In the genomic region with DNA sequence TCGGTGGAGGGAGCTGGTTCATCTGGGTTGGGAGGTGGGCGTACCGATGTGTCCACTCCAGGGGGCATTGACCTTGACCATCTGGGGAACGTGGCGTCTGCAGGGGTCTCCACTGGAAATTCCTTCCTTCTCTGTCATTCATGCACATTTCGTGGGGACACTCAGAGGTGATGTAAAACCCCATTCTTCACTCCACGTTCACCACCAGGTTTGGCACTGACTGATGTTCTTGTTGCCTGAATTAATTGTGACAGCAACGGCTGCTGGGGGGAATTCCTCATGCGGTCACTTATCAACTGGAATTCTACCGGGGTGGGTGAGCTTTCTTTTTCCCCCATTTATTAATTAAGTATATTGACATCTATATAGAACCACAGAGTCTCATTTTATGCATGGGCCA, we compare ENCODE assay signal across 21 cellular contexts. TPM values are rescaled to one million over a fixed set of nuclear protein-coding genes. Genes with fewer than 3 reads are reported as not detected.
DNase-seq lines count a peak whose midpoint lies in the region; ATAC-seq, FAIRE-seq and TF ChIP-seq lines count a peak whose summit lies in the region.
"Had no signal": no experiment of that assay in that cellular context is flagged by ENCODE, and none has a peak within 500 bp of the region (broad histone marks: within the 10 kb centered on the region; RNA-seq: fewer than 3 reads in every experiment).

No MANE protein-coding gene starts in this region.

- H3K27ac ChIP-seq in ovary (peak overlapping the region; percentile 84 to 90), SK-N-SH (ENCODE audit: low read depth in 2 of 2, low read length in 1 of 2) (no peak overlapping the region)
- H3K27ac ChIP-seq: 22Rv1, RWPE1 had no signal

- ATAC-seq in activated naive CD8-positive, alpha-beta T cell treated with anti-CD3 and anti-CD28 coated beads, Interleukin-2, amount 10 ng/mL, durations not matched to agents 7 days and 5 days (ENCODE audit: low read depth) = no peak
- no peak for ATAC-seq in left ventricle myocardium superior
- ATAC-seq: HepG2; left lung; natural killer cell treated with Interleukin-12 subunit alpha and Interleukin-12 subunit beta and Interleukin-15 and Interleukin-18, amount 100 ng/mL, for 72 hours had no signal

- H2AFZ ChIP-seq in SK-N-SH (ENCODE audit: low read depth) = no peak overlapping the region

- CTCF ChIA-PET in SK-N-SH (lab: Yijun Ruan, JAX) = interaction anchor here (5.2 kb wide), 1 partner anchor 13 kb away, joined by 28 read pairs; no protein-coding TSS in a partner anchor

- peaks cover 7% of the 10 kb centered on the region for H3F3A ChIP-seq in SK-N-SH (replicated peaks; ENCODE audit: insufficient read depth)

- TF ChIP-seq POLR2A in ovary (IDR thresholded peaks at IDR 0.05) = no peak

- no peak overlapping the region for H3K4me3 ChIP-seq in ovary
- no peak overlapping the region for H3K4me3 ChIP-seq in SK-N-SH (ENCODE audit: low read depth in 2 of 2, low read length in 1 of 2)
- H3K4me3 ChIP-seq: left lung had no signal

- H3K4me3 Mint-ChIP-seq in activated naive CD8-positive, alpha-beta T cell treated with anti-CD3 and anti-CD28 coated beads, Interleukin-2, amount 10 ng/mL, durations not matched to agents 7 days and 5 days = no peak overlapping the region
- no peak overlapping the region for H3K4me3 Mint-ChIP-seq in activated naive CD8-positive, alpha-beta T cell treated with anti-CD3 and anti-CD28 coated beads for 36 hours
- H3K4me3 Mint-ChIP-seq: activated naive CD4-positive, alpha-beta T cell treated with anti-CD3 and anti-CD28 coated beads for 36 hours; B cell; natural killer cell treated with Interleukin-12 subunit alpha and Interleukin-12 subunit beta and Interleukin-15 and Interleukin-18, amount 100 ng/mL, for 72 hours; stimulated activated naive CD8-positive, alpha-beta T cell treated with anti-CD3 and anti-CD28 coated beads, Interleukin-15, Interleukin-2, amounts not matched to agents 100 ng/mL and 50 ng/mL, for 24 hours had no signal

- H3K9me3 ChIP-seq in ovary (no peaks in the 10 kb centered on the region), SK-N-SH (no peaks in the 10 kb centered on the region)
- H3K9me3 ChIP-seq: left lung had no signal

- TF ChIP-seq EP300 in ovary (IDR thresholded peaks at IDR 0.05) (no peak), SK-N-SH (IDR thresholded peaks at IDR 0.05; ENCODE audit: borderline replicate concordance in 1 of 2, low read depth in 1 of 2, low read length in 1 of 2) (no peak)

- no peaks in the 10 kb centered on the region for H3K9me2 ChIP-seq in SK-N-SH

- no peak for TF ChIP-seq CTCF in ovary (IDR thresholded peaks at IDR 0.05)
- no peak for TF ChIP-seq CTCF in SK-N-SH (IDR thresholded peaks at IDR 0.05)

- H3K36me3 ChIP-seq in ovary (no peaks in the 10 kb centered on the region), SK-N-SH (replicated peaks in 1 of 2; ENCODE audit: control insufficient read depth in 1 of 2, insufficient read depth in 2 of 2, low read length in 1 of 2) (no peaks in the 10 kb centered on the region)
- H3K36me3 ChIP-seq: left lung had no signal

- no peak overlapping the region for H3K4me2 ChIP-seq in SK-N-SH

- no peaks in the 10 kb centered on the region for H3K27me3 Mint-ChIP-seq in activated naive CD8-positive, alpha-beta T cell treated with anti-CD3 and anti-CD28 coated beads, Interleukin-2, amount 10 ng/mL, durations not matched to agents 7 days and 5 days
- H3K27me3 Mint-ChIP-seq in activated naive CD8-positive, alpha-beta T cell treated with anti-CD3 and anti-CD28 coated beads for 36 hours = peaks cover 9% of the 10 kb centered on the region

- H3K36me3 Mint-ChIP-seq in activated naive CD8-positive, alpha-beta T cell treated with anti-CD3 and anti-CD28 coated beads, Interleukin-2, amount 10 ng/mL, durations not matched to agents 7 days and 5 days = no peaks in the 10 kb centered on the region
- H3K36me3 Mint-ChIP-seq in activated naive CD8-positive, alpha-beta T cell treated with anti-CD3 and anti-CD28 coated beads for 36 hours = no peaks in the 10 kb centered on the region
- H3K36me3 Mint-ChIP-seq: natural killer cell treated with Interleukin-12 subunit alpha and Interleukin-12 subunit beta and Interleukin-15 and Interleukin-18, amount 100 ng/mL, for 72 hours had no signal

- no peaks in the 10 kb centered on the region for H3K9me3 Mint-ChIP-seq in activated naive CD8-positive, alpha-beta T cell treated with anti-CD3 and anti-CD28 coated beads, Interleukin-2, amount 10 ng/mL, durations not matched to agents 7 days and 5 days
- H3K9me3 Mint-ChIP-seq in activated naive CD8-positive, alpha-beta T cell treated with anti-CD3 and anti-CD28 coated beads for 36 hours = no peaks in the 10 kb centered on the region
- H3K9me3 Mint-ChIP-seq: activated naive CD4-positive, alpha-beta T cell treated with anti-CD3 and anti-CD28 coated beads for 36 hours; natural killer cell treated with Interleukin-12 subunit alpha and Interleukin-12 subunit beta and Interleukin-15 and Interleukin-18, amount 100 ng/mL, for 72 hours; stimulated activated naive CD8-positive, alpha-beta T cell treated with anti-CD3 and anti-CD28 coated beads, Interleukin-15, Interleukin-2, amounts not matched to agents 100 ng/mL and 50 ng/mL, for 24 hours had no signal

- H4K20me1 ChIP-seq in SK-N-SH (ENCODE audit: insufficient read depth) = no peaks in the 10 kb centered on the region

- POLR2A ChIA-PET in activated naive CD8-positive, alpha-beta T cell treated with anti-CD3 and anti-CD28 coated beads, Interleukin-2, amount 10 ng/mL, durations not matched to agents 7 days and 5 days (lab: Charles Lee) = interaction anchor here (1.0 kb wide), 1 partner anchor 18 kb away, joined by 5 read pairs; a partner anchor contains a TSS
- POLR2A ChIA-PET in SK-N-SH (lab: Yijun Ruan, JAX) = no interaction called here

- no peak for TF ChIP-seq RAD21 in SK-N-SH (IDR thresholded peaks at IDR 0.05; ENCODE audit: low read length)

- H3K27me3 ChIP-seq in ovary (no peaks in the 10 kb centered on the region), SK-N-SH (ENCODE audit: insufficient read depth) (no peaks in the 10 kb centered on the region)
- H3K27me3 ChIP-seq: left lung had no signal

- no peak for FAIRE-seq in frontal cortex (lab: Jason Lieb, UNC)
- FAIRE-seq: HepG2 had no signal

- DNase-seq in activated naive CD8-positive, alpha-beta T cell treated with anti-CD3 and anti-CD28 coated beads, Interleukin-2, amount 10 ng/mL, durations not matched to agents 7 days and 5 days = peak; percentile 10
- DNase-seq in activated naive CD8-positive, alpha-beta T cell treated with anti-CD3 and anti-CD28 coated beads for 36 hours = no peak
- DNase-seq in left ventricle myocardium superior (peak; percentile 16), ovary (peak; percentile 20 to 45 (median 34)), SK-N-SH (no peak), frontal cortex (ENCODE audit: low spot score in 2 of 2) (no peak), amniotic stem cell (lab: John Stamatoyannopoulos, UW) (no peak)
- DNase-seq in activated effector memory CD4-positive, alpha-beta T cell treated with anti-CD3 and anti-CD28 coated beads, Interleukin-2, amount 50 U/mL, for 16 hours = no peak
- DNase-seq: activated CD4-positive, alpha-beta T cell treated with anti-CD3 and anti-CD28 coated beads, Interleukin-2, amount 50 U/mL, for 4 hours; activated naive CD4-positive, alpha-beta T cell treated with anti-CD3 and anti-CD28 coated beads for 36 hours; activated T-cell treated with anti-CD3 and anti-CD28 coated beads for 4 hours; dermis blood vessel endothelial cell; NCI-H1930; T-helper 1 cell had no signal

- H3K4me1 ChIP-seq in ovary (ENCODE audit: insufficient read depth) (peaks cover 41% of the 10 kb centered on the region), SK-N-SH (ENCODE audit: control insufficient read depth in 1 of 2, insufficient read depth in 2 of 2, low read depth in 1 of 2, low read length in 1 of 2) (peaks cover 3 to 16% of the 10 kb centered on the region in 2 experiments; a peak in 2 of 4 replicates)

- H3K27ac Mint-ChIP-seq in activated naive CD8-positive, alpha-beta T cell treated with anti-CD3 and anti-CD28 coated beads, Interleukin-2, amount 10 ng/mL, durations not matched to agents 7 days and 5 days = no peak overlapping the region
- H3K27ac Mint-ChIP-seq in activated naive CD8-positive, alpha-beta T cell treated with anti-CD3 and anti-CD28 coated beads for 36 hours = no peak overlapping the region
- H3K27ac Mint-ChIP-seq: activated naive CD4-positive, alpha-beta T cell treated with anti-CD3 and anti-CD28 coated beads for 36 hours; B cell; natural killer cell treated with Interleukin-12 subunit alpha and Interleukin-12 subunit beta and Interleukin-15 and Interleukin-18, amount 100 ng/mL, for 72 hours; stimulated activated naive CD8-positive, alpha-beta T cell treated with anti-CD3 and anti-CD28 coated beads, Interleukin-15, Interleukin-2, amounts not matched to agents 100 ng/mL and 50 ng/mL, for 24 hours had no signal

- intact Hi-C loops in left ventricle myocardium superior (cut with micrococcal nuclease) (no loop called here), ovary (cut with DNase I) (loop anchor here in 2 of 4 donors (5.0 kb wide), 3 partner anchors 41 to 126 kb away; no protein-coding TSS in a partner anchor)

- no peak overlapping the region for H3K9ac ChIP-seq in SK-N-SH

- peaks cover 1% of the 10 kb centered on the region for H3K4me1 Mint-ChIP-seq in activated naive CD8-positive, alpha-beta T cell treated with anti-CD3 and anti-CD28 coated beads, Interleukin-2, amount 10 ng/mL, durations not matched to agents 7 days and 5 days
- H3K4me1 Mint-ChIP-seq in activated naive CD8-positive, alpha-beta T cell treated with anti-CD3 and anti-CD28 coated beads for 36 hours = peaks cover 13% of the 10 kb centered on the region
- H3K4me1 Mint-ChIP-seq: B cell had no signal

- no peaks in the 10 kb centered on the region for H3K79me2 ChIP-seq in SK-N-SH (ENCODE audit: insufficient read depth)

- WGBS in ovary, 3 donors = 52 to 62% (median 58%) methylated on average over 10 of the region's 10 CpGs
- WGBS in SK-N-SH (ENCODE audit: low lambda C conversion rate) = 84% methylated on average over 10 of the region's 10 CpGs

TF ChIP-seq in SK-N-SH, 30 proteins besides CTCF, POLR2A, EP300 and RAD21 (continues in another document):
- TF ChIP-seq RCOR1 (IDR thresholded peaks at IDR 0.05; ENCODE audit: low read length) (no peak), SIN3A (IDR thresholded peaks at IDR 0.05; ENCODE audit: borderline replicate concordance, low read depth, low read length) (no peak), FOXM1 (IDR thresholded peaks at IDR 0.05; ENCODE audit: low read depth) (no peak), MXI1 (IDR thresholded peaks at IDR 0.05; ENCODE audit: low read depth, low read length) (no peak), POLR2AphosphoS5 (IDR thresholded peaks at IDR 0.05; ENCODE audit: low read depth, low read length) (no peak)

RNA-seq across cellular contexts. Expression of a gene that starts 18.1 kb away (rescaled TPM):
- 10 to 100 TPM; 26.0 to 27.0 TPM for total RNA-seq in activated naive CD8-positive, alpha-beta T cell treated with anti-CD3 and anti-CD28 coated beads, Interleukin-2, amount 10 ng/mL, durations not matched to agents 7 days and 5 days
- total RNA-seq in activated naive CD8-positive, alpha-beta T cell treated with anti-CD3 and anti-CD28 coated beads for 36 hours = 10 to 100 TPM; 11.6 to 13.3 TPM
- 15.7 TPM for total RNA-seq in left ventricle myocardium superior
- 10 to 100 TPM; 26.2 to 48.2 (median 40.1) TPM for total RNA-seq in ovary
- 10 to 100 TPM; 25.7 to 52.9 TPM for polyA plus RNA-seq in ovary
- 45.5 and 53.3 TPM in 2 replicates for polyA plus RNA-seq in SK-N-SH (2012; rRNA removed)
- 27.6 and 33.4 TPM in 2 replicates for polyA plus RNA-seq in SK-N-SH (2012; cell fraction: cytosol; rRNA removed)
- polyA plus RNA-seq in SK-N-SH (2012; cell fraction: nucleus; rRNA removed) = 208 and 214 TPM in 2 replicates
- total RNA-seq in frontal cortex = 11.0 TPM

Comparison
In these comparisons a context has a peak if more than half of its experiments do, and no peak if none do; other contexts are left out.
1. DNase-seq: peak in activated naive CD8-positive, alpha-beta T cell treated with anti-CD3 and anti-CD28 coated beads, Interleukin-2, amount 10 ng/mL, durations not matched to agents 7 days and 5 days (single experiment), left ventricle myocardium superior (single experiment) and ovary (5 of 5); none in activated naive CD8-positive, alpha-beta T cell treated with anti-CD3 and anti-CD28 coated beads for 36 hours (single experiment), SK-N-SH (single experiment), activated effector memory CD4-positive, alpha-beta T cell treated with anti-CD3 and anti-CD28 coated beads, Interleukin-2, amount 50 U/mL, for 16 hours (single experiment), frontal cortex (0 of 2) and amniotic stem cell (single experiment).
2. H3K27ac ChIP-seq: peak in ovary (2 of 2); none in SK-N-SH (0 of 2).